ENCODE assay signal across 8 cellular contexts in genomic region chr13:111049791-111050538, GRCh38.
DNase-seq lines count a peak whose midpoint lies in the region; TF ChIP-seq lines count a peak whose summit lies in the region.

No MANE protein-coding gene starts in this region.

- TF ChIP-seq CTCF in A673 (conservative IDR thresholded peaks at IDR 0.05; ENCODE audit: low read depth, low read length) = peak; percentile 50

- POLR2A ChIA-PET in A673 (lab: Charles Lee; ENCODE audit: low non-redundant PET) = no interaction called here

- no peaks in the 10 kb centered on the region for H3F3A ChIP-seq in GM23248 (ENCODE audit: insufficient read depth)

- DNase-seq in A673 (ENCODE audit: low spot score) = no peak
- DNase-seq in GM23248 = peak; percentile 50
- DNase-seq in astrocyte of the hippocampus (ENCODE audit: low read depth, low spot score) = peak; percentile 40
- peak; percentile 20 for DNase-seq in kidney tubule cell (ENCODE audit: low spot score)
- no peak for DNase-seq in DMS79 treated with DMSO at 0.1 percent for 48 hours (lab: John Stamatoyannopoulos, UW)
- DNase-seq in KG1 (lab: John Stamatoyannopoulos, UW) = no peak
- DNase-seq in NCI-H446 (lab: John Stamatoyannopoulos, UW) = no peak
- DNase-seq in NOMO-1 treated with dmso at 0.1 percent for 144 hours (lab: John Stamatoyannopoulos, UW; ENCODE audit: unreplicated experiment) = no peak

- H3K4me2 ChIP-seq in GM23248 (ENCODE audit: unreplicated experiment) = no peak overlapping the region

- no peak overlapping the region for H3K9ac ChIP-seq in GM23248

- no peaks in the 10 kb centered on the region for H3K79me2 ChIP-seq in GM23248 (ENCODE audit: insufficient read depth)

- intact Hi-C loops in A673 (cut with micrococcal nuclease; ENCODE audit: unreplicated experiment) = no loop called here

- CTCF ChIA-PET in A673 (lab: Charles Lee) = no interaction called here

- H2AFZ ChIP-seq in GM23248 = no peak overlapping the region

- no peak overlapping the region for H3K27ac ChIP-seq in A673 (ENCODE audit: low read depth, low read length, poor library complexity, severe bottlenecking)
- H3K27ac ChIP-seq in GM23248 = no peak overlapping the region

- H3K27me3 ChIP-seq in A673 (replicated peaks; ENCODE audit: insufficient read depth, low read depth, low read length, poor library complexity) (peaks cover 2% of the 10 kb centered on the region), GM23248 (replicated peaks; ENCODE audit: insufficient read depth) (peaks cover 3% of the 10 kb centered on the region; the same call in 1 of the 2 replicates)

- WGBS in GM23248 (ENCODE audit: low coverage in 1 of 2, low lambda C conversion rate in 2 of 2, missing lambda C conversion rate in 2 of 2), 2 experiments = 72 to 74% methylated on average over 17 to 19 of the region's 19 CpGs

- H4K20me1 ChIP-seq in GM23248 (ENCODE audit: insufficient read depth) = no peaks in the 10 kb centered on the region

- H3K9me2 ChIP-seq in GM23248 (ENCODE audit: insufficient read depth) = no peaks in the 10 kb centered on the region

- no peak overlapping the region for H3K4me3 ChIP-seq in A673 (ENCODE audit: low read depth, low read length, poor library complexity, severe bottlenecking)
- H3K4me3 ChIP-seq in GM23248 = no peak overlapping the region

- H3K36me3 ChIP-seq in A673 (ENCODE audit: insufficient read depth, low read length, poor library complexity, severe bottlenecking) (no peaks in the 10 kb centered on the region), GM23248 (ENCODE audit: low read depth) (no peaks in the 10 kb centered on the region)

- H3K9me3 ChIP-seq in A673 (ENCODE audit: low read depth, low read length, poor library complexity, severe bottlenecking) (no peaks in the 10 kb centered on the region), GM23248 (ENCODE audit: low read depth) (no peaks in the 10 kb centered on the region)

- H3K4me1 ChIP-seq in A673 (ENCODE audit: insufficient read depth, low read length, poor library complexity, severe bottlenecking) (no peaks in the 10 kb centered on the region), GM23248 (ENCODE audit: insufficient read depth) (peaks cover 6% of the 10 kb centered on the region)

- BruUV-seq in A673 (replicated peaks; lab: Mats Ljungman, UMichigan) = no TSS peak

- in situ Hi-C loops in GM23248 (cut with MboI) = loop anchor here (10.0 kb wide), 1 partner anchor 105 kb away; no protein-coding TSS in a partner anchor

Comparison
In these comparisons a context has a peak if more than half of its experiments do, and no peak if none do; other contexts are left out.
1. DNase-seq: peak in GM23248 (single experiment), astrocyte of the hippocampus (single experiment) and kidney tubule cell (single experiment); none in A673 (single experiment), DMS79 treated with DMSO at 0.1 percent for 48 hours (single experiment), KG1 (single experiment), NCI-H446 (0 of 2) and NOMO-1 treated with dmso at 0.1 percent for 144 hours (single experiment).